Comparison of ENCODE assay signal across 27 cellular contexts in genomic region chr22:48752451-48753380, GRCh38.
DNase-seq lines count a peak whose midpoint lies in the region; ATAC-seq and TF ChIP-seq lines count a peak whose summit lies in the region.
"Had no signal": no experiment of that assay in that cellular context is flagged by ENCODE, and none has a peak within 500 bp of the region (broad histone marks: within the 10 kb centered on the region; RNA-seq: fewer than 3 reads in every experiment).

No MANE protein-coding gene starts in this region.

- H3K27me3 ChIP-seq in left ventricle myocardium inferior (ENCODE audit: low read depth) (peaks cover 33% of the 10 kb centered on the region), upper lobe of left lung (no peaks in the 10 kb centered on the region)
- H3K27me3 ChIP-seq: brain microvascular endothelial cell, gastrocnemius medialis, neutrophil, Peyer's patch, suprapubic skin had no signal

- TF ChIP-seq EP300 in upper lobe of left lung (IDR thresholded peaks at IDR 0.05), result no peak

- no peak overlapping the region for H3K4me3 ChIP-seq in left ventricle myocardium inferior
- H3K4me3 ChIP-seq in upper lobe of left lung, result no peak overlapping the region
- H3K4me3 ChIP-seq: BLaER1, gastrocnemius medialis, Peyer's patch, suprapubic skin had no signal

- no peak for ATAC-seq in upper lobe of left lung (ENCODE audit: low FRiP score in 2 of 2)
- ATAC-seq in GM18868 (IDR thresholded peaks at IDR 0.05; ENCODE audit: unreplicated experiment), result no peak
- ATAC-seq: gastrocnemius medialis; HCT116; stimulated activated memory B cell treated with anti-CD40 and anti-IgM and Interleukin-4, amounts not matched to agents 10 μg/mL and 1 μg/mL and 100 μg/mL, for 72 hours had no signal

- TF ChIP-seq POLR2A in upper lobe of left lung (IDR thresholded peaks at IDR 0.05), result no peak

- no peak overlapping the region for H3K4me3 Mint-ChIP-seq in immature natural killer cell
- H3K4me3 Mint-ChIP-seq: stimulated activated memory B cell treated with anti-CD40 and anti-IgM and Interleukin-4, amounts not matched to agents 10 μg/mL and 1 μg/mL and 100 μg/mL, for 72 hours; T-helper 1 cell treated with Interleukin-12 subunit alpha and Interleukin-12 subunit beta and Interleukin-4 antibody, amounts not matched to agents 30 μg/mL and 1 μg/mL, for 36 hours had no signal

- peaks cover 0 to 2% (median 0%) of the 10 kb centered on the region in 3 donors for H3K27me3 Mint-ChIP-seq in immature natural killer cell (ENCODE audit: low read depth in 3 of 3)

- H3K9me3 ChIP-seq in left ventricle myocardium inferior (replicated peaks) (no peaks in the 10 kb centered on the region), upper lobe of left lung (no peaks in the 10 kb centered on the region)
- H3K9me3 ChIP-seq: BLaER1, gastrocnemius medialis, neutrophil, Peyer's patch, suprapubic skin had no signal

- H3K27ac ChIP-seq in left ventricle myocardium inferior (replicated peaks) (no peak overlapping the region), upper lobe of left lung (no peak overlapping the region)
- H3K27ac ChIP-seq: BLaER1, brain microvascular endothelial cell, gastrocnemius medialis, neutrophil, Peyer's patch, suprapubic skin had no signal

- TF ChIP-seq CTCF in left ventricle myocardium inferior (IDR thresholded peaks at IDR 0.05; ENCODE audit: borderline replicate concordance) (no peak), upper lobe of left lung (IDR thresholded peaks at IDR 0.05) (no peak)

- no peaks in the 10 kb centered on the region for H3K36me3 Mint-ChIP-seq in immature natural killer cell
- H3K36me3 Mint-ChIP-seq: stimulated activated memory B cell treated with anti-CD40 and anti-IgM and Interleukin-4, amounts not matched to agents 10 μg/mL and 1 μg/mL and 100 μg/mL, for 72 hours had no signal

- H3K4me1 ChIP-seq in left ventricle myocardium inferior, result no peaks in the 10 kb centered on the region
- H3K4me1 ChIP-seq in upper lobe of left lung, result no peaks in the 10 kb centered on the region
- H3K4me1 ChIP-seq: BLaER1, gastrocnemius medialis, Peyer's patch, suprapubic skin had no signal

- no peak overlapping the region for H3K27ac Mint-ChIP-seq in immature natural killer cell
- H3K27ac Mint-ChIP-seq: stimulated activated memory B cell treated with anti-CD40 and anti-IgM and Interleukin-4, amounts not matched to agents 10 μg/mL and 1 μg/mL and 100 μg/mL, for 72 hours; T-helper 1 cell treated with Interleukin-12 subunit alpha and Interleukin-12 subunit beta and Interleukin-4 antibody, amounts not matched to agents 30 μg/mL and 1 μg/mL, for 36 hours had no signal

- intact Hi-C loops in cardiac septum (cut with DNase I), result no loop called here
- intact Hi-C loops in left ventricle myocardium inferior (cut with micrococcal nuclease), result no loop called here

- no peaks in the 10 kb centered on the region for H3K4me1 Mint-ChIP-seq in immature natural killer cell
- H3K4me1 Mint-ChIP-seq: stimulated activated memory B cell treated with anti-CD40 and anti-IgM and Interleukin-4, amounts not matched to agents 10 μg/mL and 1 μg/mL and 100 μg/mL, for 72 hours had no signal

- H3K36me3 ChIP-seq in left ventricle myocardium inferior (no peaks in the 10 kb centered on the region), upper lobe of left lung (no peaks in the 10 kb centered on the region)
- H3K36me3 ChIP-seq: BLaER1, brain microvascular endothelial cell, gastrocnemius medialis, neutrophil, Peyer's patch, suprapubic skin had no signal

- peak; percentile 73 for DNase-seq in cardiac septum (ENCODE audit: low spot score)
- DNase-seq in left ventricle myocardium inferior, result no peak
- DNase-seq in SW480 (ENCODE audit: low spot score), result peak; percentile 9
- peak; percentile 52 for DNase-seq in islet precursor cell
- DNase-seq in upper lobe of left lung, result peak; percentile 16 to 62
- no peak for DNase-seq in kidney glomerular epithelial cell (lab: John Stamatoyannopoulos, UW)
- no peak for DNase-seq in immature natural killer cell
- DNase-seq: ACHN, activated gamma-delta T cell, brain microvascular endothelial cell, gastrocnemius medialis, GF-D8, hypothalamus, Kasumi-1, mammary epithelial cell, MV-4-11, NCI-H1694, NCI-H2171, NCI-H510A treated with DMSO at 0.1 percent for 48 hours had no signal

- WGBS in upper lobe of left lung, 2 donors, result 63 to 71% methylated on average over 9 to 22 of the region's 22 CpGs

- H3K9me3 Mint-ChIP-seq in immature natural killer cell, result no peaks in the 10 kb centered on the region
- H3K9me3 Mint-ChIP-seq: stimulated activated memory B cell treated with anti-CD40 and anti-IgM and Interleukin-4, amounts not matched to agents 10 μg/mL and 1 μg/mL and 100 μg/mL, for 72 hours; T-helper 1 cell treated with Interleukin-12 subunit alpha and Interleukin-12 subunit beta and Interleukin-4 antibody, amounts not matched to agents 30 μg/mL and 1 μg/mL, for 36 hours had no signal

Comparison
In these comparisons a context has a peak if more than half of its experiments do, and no peak if none do; other contexts are left out.
1. DNase-seq: peak in cardiac septum (single experiment), SW480 (single experiment), islet precursor cell (single experiment) and upper lobe of left lung (2 of 2); none in left ventricle myocardium inferior (single experiment), kidney glomerular epithelial cell (single experiment) and immature natural killer cell (0 of 3).